8 cellular contexts compared by ENCODE assay signal in the genomic region with DNA sequence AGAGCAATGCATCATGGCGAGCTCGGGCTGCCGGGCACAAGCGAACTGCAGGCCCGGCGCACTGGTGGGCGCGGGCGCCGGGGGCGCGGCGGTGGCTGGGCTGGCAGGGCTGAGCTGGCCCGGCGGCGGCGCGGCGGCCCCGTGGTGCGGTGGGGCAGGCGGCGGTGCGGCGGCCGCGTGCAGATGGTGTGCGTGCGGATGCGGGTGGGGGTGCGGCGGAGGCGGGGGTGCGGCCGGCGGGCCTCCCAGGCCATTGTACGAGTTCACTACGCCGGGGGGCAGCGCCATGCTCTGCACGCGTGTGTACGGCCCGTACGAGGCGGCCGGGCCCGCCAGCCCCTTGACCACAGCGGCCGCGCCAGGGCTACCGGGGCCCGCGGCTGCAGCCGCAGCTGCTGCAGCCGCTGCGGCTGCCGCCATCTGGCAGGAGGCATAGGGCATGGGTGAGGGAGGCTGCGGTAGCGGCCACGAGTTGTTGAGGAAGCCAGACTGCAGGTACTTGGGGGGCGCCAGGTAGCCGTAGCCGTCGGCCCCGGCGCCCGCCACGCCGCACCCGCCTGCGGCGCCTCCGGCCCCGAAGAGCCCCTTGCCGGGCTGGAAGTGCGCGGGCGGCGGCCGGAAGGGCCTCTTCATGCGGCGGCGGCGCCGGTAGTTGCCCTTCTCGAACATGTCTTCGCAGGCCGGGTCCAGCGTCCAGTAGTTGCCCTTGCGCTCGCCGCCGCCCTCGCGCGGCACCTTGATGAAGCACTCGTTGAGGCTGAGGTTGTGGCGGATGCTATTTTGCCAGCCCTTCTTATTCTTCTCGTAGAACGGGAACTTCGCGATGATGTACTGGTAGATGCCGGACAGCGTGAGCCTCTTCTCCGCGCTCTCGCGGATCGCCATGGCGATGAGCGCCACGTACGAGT. TPM values are rescaled to one million over a fixed set of nuclear protein-coding genes. Genes with fewer than 3 reads are reported as not detected.
DNase-seq lines count a peak whose midpoint lies in the region; ATAC-seq lines count a peak whose summit lies in the region.

No MANE protein-coding gene starts in this region.

- CTCF ChIA-PET in activated CD4-positive, alpha-beta T cell treated with anti-CD3 and anti-CD28 coated beads for 36 hours (lab: Charles Lee) = interaction anchor here (0.8 to 2.2 kb wide), 5 partner anchors 10 to 1829 kb away, joined by 3 to 17 read pairs (median 7); no protein-coding TSS in a partner anchor

- POLR2A ChIA-PET in activated CD4-positive, alpha-beta T cell treated with anti-CD3 and anti-CD28 coated beads for 36 hours (lab: Charles Lee) = no interaction called here

- no peaks in the 10 kb centered on the region for H3K36me3 Mint-ChIP-seq in activated CD4-positive, alpha-beta T cell treated with anti-CD3 and anti-CD28 coated beads for 36 hours (ENCODE audit: low read depth)

- H3K27ac Mint-ChIP-seq in activated CD4-positive, alpha-beta T cell treated with anti-CD3 and anti-CD28 coated beads for 36 hours = no peak overlapping the region

- peaks cover 33% of the 10 kb centered on the region for H3K4me1 Mint-ChIP-seq in activated CD4-positive, alpha-beta T cell treated with anti-CD3 and anti-CD28 coated beads for 36 hours

- peak overlapping the region; percentile 31 to 37 for H3K4me3 ChIP-seq in mucosa of rectum (ENCODE audit: low read length in 2 of 2)

- H3K9me3 Mint-ChIP-seq in activated CD4-positive, alpha-beta T cell treated with anti-CD3 and anti-CD28 coated beads for 36 hours (ENCODE audit: low read depth) = no peaks in the 10 kb centered on the region

- H3K36me3 ChIP-seq in mucosa of rectum (ENCODE audit: control insufficient read depth in 2 of 2, insufficient read depth in 2 of 2, low read length in 2 of 2) = no peaks in the 10 kb centered on the region

- intact Hi-C loops in activated CD4-positive, alpha-beta T cell treated with anti-CD3 and anti-CD28 coated beads for 36 hours (cut with DNase I, micrococcal nuclease) = loop anchor here in 1 of 2 experiments (1.0 kb wide), 1 partner anchor 10 kb away; no protein-coding TSS in a partner anchor

- H3K4me1 ChIP-seq in mucosa of rectum (ENCODE audit: control insufficient read depth in 2 of 2, insufficient read depth in 2 of 2, low read length in 2 of 2) = peaks cover 8 to 21% of the 10 kb centered on the region in 2 donors

- H3K27me3 ChIP-seq in mucosa of rectum (ENCODE audit: control insufficient read depth in 2 of 2, insufficient read depth in 2 of 2, low read length in 2 of 2) = peaks cover 75 to 93% of the 10 kb centered on the region in 2 donors

- peak overlapping the region; percentile 55 for H3K4me3 Mint-ChIP-seq in activated CD4-positive, alpha-beta T cell treated with anti-CD3 and anti-CD28 coated beads for 36 hours

- DNase-seq in activated CD4-positive, alpha-beta T cell treated with anti-CD3 and anti-CD28 coated beads for 36 hours = peak; percentile 58
- no peak for DNase-seq in activated CD4-positive, alpha-beta T cell treated with anti-CD3 and anti-CD28 coated beads for 4 hours
- DNase-seq in NCI-H748 treated with DMSO at 0.1 percent for 48 hours (lab: John Stamatoyannopoulos, UW) (peak; percentile 35), ecto neural progenitor cell (ENCODE audit: low spot score) (peak; percentile 67), NCI-H2029 treated with DMSO at 0.1 percent for 48 hours (lab: John Stamatoyannopoulos, UW) (no peak), NCI-H446 treated with DMSO at 0.1 percent for 48 hours (lab: John Stamatoyannopoulos, UW) (no peak)

- ATAC-seq in activated CD4-positive, alpha-beta T cell treated with anti-CD3 and anti-CD28 coated beads for 36 hours = no peak
- ATAC-seq in GM21786 (IDR thresholded peaks at IDR 0.05; ENCODE audit: unreplicated experiment) = no peak

- H3K9ac ChIP-seq in mucosa of rectum (ENCODE audit: low read depth in 1 of 2, low read length in 2 of 2) = no peak overlapping the region

- peaks cover 72% of the 10 kb centered on the region for H3K27me3 Mint-ChIP-seq in activated CD4-positive, alpha-beta T cell treated with anti-CD3 and anti-CD28 coated beads for 36 hours

- H3K27ac ChIP-seq in mucosa of rectum (ENCODE audit: low read depth in 2 of 2, low read length in 2 of 2) = no peak overlapping the region

- H3K9me3 ChIP-seq in mucosa of rectum (ENCODE audit: control insufficient read depth in 2 of 2, low read length in 2 of 2) = no peaks in the 10 kb centered on the region

RNA-seq across cellular contexts. Expression of gene FOXL2, which starts 1.0 kb away (rescaled TPM):
- total RNA-seq in activated CD4-positive, alpha-beta T cell treated with anti-CD3 and anti-CD28 coated beads for 36 hours = not detected

RNA-seq across cellular contexts. Expression of gene FOXL2NB, which starts 1.1 kb away (rescaled TPM):
- total RNA-seq in activated CD4-positive, alpha-beta T cell treated with anti-CD3 and anti-CD28 coated beads for 36 hours = not detected

Comparison
In these comparisons a context has a peak if more than half of its experiments do, and no peak if none do; other contexts are left out.
1. DNase-seq: peak in activated CD4-positive, alpha-beta T cell treated with anti-CD3 and anti-CD28 coated beads for 36 hours (single experiment), NCI-H748 treated with DMSO at 0.1 percent for 48 hours (single experiment) and ecto neural progenitor cell (single experiment); none in activated CD4-positive, alpha-beta T cell treated with anti-CD3 and anti-CD28 coated beads for 4 hours (0 of 2), NCI-H2029 treated with DMSO at 0.1 percent for 48 hours (single experiment) and NCI-H446 treated with DMSO at 0.1 percent for 48 hours (single experiment).